8 cellular contexts compared by ENCODE assay signal in genomic region chr19:8552810-8553209, GRCh38. TPM values are rescaled to one million over a fixed set of nuclear protein-coding genes. Genes with fewer than 3 reads are reported as not detected.
DNase-seq lines count a peak whose midpoint lies in the region; ATAC-seq and TF ChIP-seq lines count a peak whose summit lies in the region.

No MANE protein-coding gene starts in this region.

- CTCF ChIA-PET in HEK293T (lab: Yijun Ruan, JAX) (no interaction called here), T-cell (lab: Charles Lee) (no interaction called here)

- peaks cover 29% of the 10 kb centered on the region for H3K36me3 Mint-ChIP-seq in T-cell

- POLR2A ChIA-PET in HEK293T (lab: Yijun Ruan, JAX) = no interaction called here
- POLR2A ChIA-PET in T-cell (lab: Charles Lee) = no interaction called here

- peak overlapping the region; percentile 12 to 49 for H3K27ac Mint-ChIP-seq in T-cell

- DNase-seq in COLO829 (ENCODE audit: low spot score) (peak; percentile 98), HEK293T (ENCODE audit: extremely low spot score) (peak; percentile 58), T-cell (no peak), iPS DF 19.7 (ENCODE audit: low read depth, low spot score) (peak; percentile 72), HPDE6-E6E7 (ENCODE audit: extremely low spot score) (no peak), kidney glomerular epithelial cell (lab: John Stamatoyannopoulos, UW) (no peak), COLO668 (lab: John Stamatoyannopoulos, UW; ENCODE audit: unreplicated experiment) (no peak)

- peaks cover 10 to 15% (median 11%) of the 10 kb centered on the region in 3 donors for H3K4me1 Mint-ChIP-seq in T-cell

- H3K27me3 Mint-ChIP-seq in T-cell = no peaks in the 10 kb centered on the region

- no peaks in the 10 kb centered on the region for H3K9me3 Mint-ChIP-seq in T-cell

- ATAC-seq in T-cell (replicated peaks in 1 of 4) (no peak), HG03196 (IDR thresholded peaks at IDR 0.05; ENCODE audit: unreplicated experiment) (no peak)

- no peak overlapping the region for H3K4me3 Mint-ChIP-seq in T-cell

TF ChIP-seq in HEK293T, 16 proteins besides CTCF, POLR2A, EP300 and RAD21:
- TF ChIP-seq BHLHE40 (IDR thresholded peaks at IDR 0.05; ENCODE audit: borderline replicate concordance) = no peak
- TF ChIP-seq NFRKB (IDR thresholded peaks at IDR 0.05) = no peak
- TF ChIP-seq FOXK2 (IDR thresholded peaks at IDR 0.05) = no peak
- TF ChIP-seq ELF4 (IDR thresholded peaks at IDR 0.05) = no peak
- TF ChIP-seq SP1 (IDR thresholded peaks at IDR 0.05) = no peak
- TF ChIP-seq FOXM1 (IDR thresholded peaks at IDR 0.05; ENCODE audit: borderline replicate concordance) = no peak
- no peak for TF ChIP-seq FOXA1 (IDR thresholded peaks at IDR 0.05)
- TF ChIP-seq SUZ12 (IDR thresholded peaks at IDR 0.05) = no peak
- no peak for TF ChIP-seq ZNF384 (IDR thresholded peaks at IDR 0.05)
TF ChIP-seq in HEK293T: peak in this region for 0.

RNA-seq across cellular contexts. Expression of gene MYO1F, which starts 24.4 kb away (rescaled TPM):
- 100 to 1,000 TPM; 109 to 363 (median 277) TPM for total RNA-seq in T-cell

RNA-seq across cellular contexts. Expression of gene ZNF414, which starts 38.8 kb away (rescaled TPM):
- total RNA-seq in T-cell = 10 to 100 TPM; 34.4 to 78.6 (median 67.2) TPM

RNA-seq across cellular contexts. Expression of gene PRAM1, which starts 50.4 kb away (rescaled TPM):
- total RNA-seq in T-cell = 1 to 10 TPM; 2.2 to 5.1 (median 3.8) TPM

RNA-seq across cellular contexts. Expression of gene ADAMTS10, which starts 57.7 kb away (rescaled TPM):
- 100 to 1,000 TPM in 1 of 5 donors, 10 to 100 TPM in 4; 57.2 to 103 (median 80.1) TPM for total RNA-seq in T-cell

Comparison
In these comparisons a context has a peak if more than half of its experiments do, and no peak if none do; other contexts are left out.
1. DNase-seq: peak in COLO829 (single experiment), HEK293T (single experiment) and iPS DF 19.7 (single experiment); none in T-cell (0 of 34), HPDE6-E6E7 (single experiment), kidney glomerular epithelial cell (single experiment) and COLO668 (single experiment).